1 cellular context compared by ENCODE assay signal in genomic region chr7:157335991-157336382, GRCh38.
TF ChIP-seq lines count a peak whose summit lies in the region.

No MANE protein-coding gene starts in this region.

TF ChIP-seq in WTC11, 78 proteins besides CTCF, POLR2A, EP300 and RAD21 (continued from another document):
- TF ChIP-seq USF1 (CRISPR knock-in tag; IDR thresholded peaks at IDR 0.05) (no peak), NFYB (CRISPR knock-in tag; conservative IDR thresholded peaks at IDR 0.05; ENCODE audit: low read depth) (no peak), ZNF671 (CRISPR knock-in tag; IDR thresholded peaks at IDR 0.05) (no peak), PRRX2 (CRISPR knock-in tag; IDR thresholded peaks at IDR 0.05) (no peak), NR1H2 (CRISPR knock-in tag; IDR thresholded peaks at IDR 0.05) (no peak), AFF4 (CRISPR knock-in tag; IDR thresholded peaks at IDR 0.05; ENCODE audit: borderline replicate concordance) (no peak), ESRRA (CRISPR knock-in tag; IDR thresholded peaks at IDR 0.05; ENCODE audit: borderline replicate concordance) (no peak), ATF1 (CRISPR knock-in tag; IDR thresholded peaks at IDR 0.05) (no peak), HMGXB4 (CRISPR knock-in tag; IDR thresholded peaks at IDR 0.05) (no peak), FOXP1 (CRISPR knock-in tag; IDR thresholded peaks at IDR 0.05; ENCODE audit: borderline replicate concordance) (no peak), ATF6 (CRISPR knock-in tag; IDR thresholded peaks at IDR 0.05) (no peak), CBFB (CRISPR knock-in tag; IDR thresholded peaks at IDR 0.05; ENCODE audit: low read depth) (no peak), NR2C2 (CRISPR knock-in tag; IDR thresholded peaks at IDR 0.05) (no peak), ZNF138 (CRISPR knock-in tag; conservative IDR thresholded peaks at IDR 0.05) (no peak)
